In genomic region chr21:32918467-32919140, GRCh38 we compare ENCODE assay signal across 21 cellular contexts.
DNase-seq lines count a peak whose midpoint lies in the region; ATAC-seq, FAIRE-seq and TF ChIP-seq lines count a peak whose summit lies in the region.
"Had no signal": no experiment of that assay in that cellular context is flagged by ENCODE, and none has a peak within 500 bp of the region (broad histone marks: within the 10 kb centered on the region; RNA-seq: fewer than 3 reads in every experiment).

No MANE protein-coding gene starts in this region.

- H3K27me3 ChIP-seq in HepG2 (ENCODE audit: control insufficient read depth in 1 of 2, insufficient read depth in 2 of 2, low read length in 2 of 2): peaks cover 0 to 9% of the 10 kb centered on the region in 2 experiments; a peak in 3 of 5 replicates
- H3K27me3 ChIP-seq: SJCRH30 had no signal

- no peak overlapping the region for H3K4me2 ChIP-seq in HepG2 (ENCODE audit: low read depth, low read length)
- H3K4me2 ChIP-seq: KMS-11 had no signal

- H2AFZ ChIP-seq in HepG2 (ENCODE audit: low read length): no peak overlapping the region

- POLR2A ChIA-PET in HepG2 (lab: Yijun Ruan, JAX): no interaction called here

- H3K79me2 ChIP-seq in HepG2 (ENCODE audit: insufficient read depth, low read length): no peaks in the 10 kb centered on the region

- 44% methylated on average over 12 of the region's 12 CpGs for WGBS in HepG2 (ENCODE audit: low lambda C conversion rate)

- H3K27ac ChIP-seq in HepG2 (ENCODE audit: extremely low read length, insufficient read depth, low read length): no peak overlapping the region
- H3K27ac ChIP-seq: 22Rv1, KMS-11, RWPE1, SJCRH30 had no signal

- no peak overlapping the region for H3K9ac ChIP-seq in HepG2 (ENCODE audit: insufficient read depth, low read depth, low read length)
- H3K9ac ChIP-seq: KMS-11 had no signal

- no peak overlapping the region for H3K4me3 ChIP-seq in HepG2 (replicated peaks in 1 of 3; ENCODE audit: insufficient read depth in 1 of 3, low read depth in 2 of 3, low read length in 3 of 3)
- H3K4me3 ChIP-seq: GM12878, SJCRH30 had no signal

- intact Hi-C loops in HepG2 (cut with micrococcal nuclease; ENCODE audit: unreplicated experiment): no loop called here

- no peaks in the 10 kb centered on the region for H3K9me3 ChIP-seq in HepG2 (ENCODE audit: low read length)
- H3K9me3 ChIP-seq: SJCRH30 had no signal

- H3K4me1 ChIP-seq in HepG2 (ENCODE audit: insufficient read depth, low read length): peaks cover 7% of the 10 kb centered on the region; the same call in 1 of the 2 replicates

- peak; percentile 14 for DNase-seq in NCI-H146 (lab: John Stamatoyannopoulos, UW)
- no peak for DNase-seq in NCI-H146 treated with DMSO at 0.1 percent for 48 hours (lab: John Stamatoyannopoulos, UW; ENCODE audit: unreplicated experiment)
- DNase-seq in NCI-H69 (lab: John Stamatoyannopoulos, UW): peak; percentile 31
- peak; percentile 87 for DNase-seq in astrocyte of the hippocampus (ENCODE audit: low read depth, low spot score)
- DNase-seq in retina: peak; percentile 84
- no peak for DNase-seq in HepG2 (ENCODE audit: low spot score)
- DNase-seq in DMS153 treated with DMSO at 0.1 percent for 48 hours (lab: John Stamatoyannopoulos, UW; ENCODE audit: unreplicated experiment): no peak
- DNase-seq: CD8-positive, alpha-beta T cell; DMS153; GOT3; HFFc6; NCI-H1092; NCI-H187 treated with DMSO at 0.1 percent for 48 hours had no signal

- in situ Hi-C loops in HepG2 (cut with HindIII; ENCODE audit: extremely low pct_ligation_motif_present, low pct_unique_long_range_greater_than_20kb): no loop called here

- BruUV-seq in HepG2 (replicated peaks; lab: Mats Ljungman, UMichigan): no TSS peak

- no peaks in the 10 kb centered on the region for H4K20me1 ChIP-seq in HepG2 (ENCODE audit: insufficient read depth, low read length)

- no peak for FAIRE-seq in HepG2 (lab: Jason Lieb, UNC)
- FAIRE-seq: GM12878, GM18507, GM19239 had no signal

- no peak for TF ChIP-seq POLR2A in HepG2 (IDR thresholded peaks at IDR 0.05; ENCODE audit: insufficient read depth in 1 of 2, low read depth in 2 of 2, low read length in 2 of 2)

- H3K36me3 ChIP-seq in HepG2 (replicated peaks in 1 of 2; ENCODE audit: control insufficient read depth in 1 of 2, insufficient read depth in 2 of 2, low read length in 2 of 2): no peaks in the 10 kb centered on the region
- H3K36me3 ChIP-seq: SJCRH30 had no signal

- ATAC-seq in HepG2 (no peak), GM18907 (IDR thresholded peaks at IDR 0.05; ENCODE audit: unreplicated experiment) (no peak)
- ATAC-seq: CD8-positive, alpha-beta T cell; GM12878 had no signal

- TF ChIP-seq EP300 in HepG2 (IDR thresholded peaks at IDR 0.05; ENCODE audit: low read depth in 2 of 2, low read length in 2 of 2): no peak
- TF ChIP-seq EP300 in HepG2 (CRISPR knock-in tag; IDR thresholded peaks at IDR 0.05; ENCODE audit: borderline replicate concordance): no peak

- no peak for TF ChIP-seq CTCF in HepG2 (CRISPR knock-in tag; IDR thresholded peaks at IDR 0.05)

- no peak for TF ChIP-seq RAD21 in HepG2 (CRISPR knock-in tag; IDR thresholded peaks at IDR 0.05)

- CTCF ChIA-PET in HepG2 (lab: Yijun Ruan, JAX; ENCODE audit: low intra/inter-chr PET ratio, low total read pairs): no interaction called here

TF ChIP-seq in HepG2, 621 proteins besides CTCF, POLR2A, EP300 and RAD21:
- TF ChIP-seq MLXIP (CRISPR knock-in tag; IDR thresholded peaks at IDR 0.05; ENCODE audit: borderline replicate concordance) (no peak), HHEX (CRISPR knock-in tag; IDR thresholded peaks at IDR 0.05) (no peak), ATM (IDR thresholded peaks at IDR 0.05; ENCODE audit: borderline replicate concordance) (no peak), ZNF781 (CRISPR knock-in tag; IDR thresholded peaks at IDR 0.05; ENCODE audit: borderline replicate concordance, not compliant biosample characterization) (no peak), ZBTB14 (CRISPR knock-in tag; IDR thresholded peaks at IDR 0.05) (no peak)

Comparison
In these comparisons a context has a peak if more than half of its experiments do, and no peak if none do; other contexts are left out.
1. DNase-seq: peak in NCI-H146 (single experiment), NCI-H69 (single experiment), astrocyte of the hippocampus (single experiment) and retina (single experiment); none in NCI-H146 treated with DMSO at 0.1 percent for 48 hours (single experiment), HepG2 (single experiment) and DMS153 treated with DMSO at 0.1 percent for 48 hours (single experiment).